17 cellular contexts compared by ENCODE assay signal in genomic region chr17:57864273-57864672, GRCh38.
"Had no signal": no experiment of that assay in that cellular context is flagged by ENCODE, and none has a peak within 500 bp of the region (broad histone marks: within the 10 kb centered on the region; RNA-seq: fewer than 3 reads in every experiment).

No MANE protein-coding gene starts in this region.

- H3K79me2 ChIP-seq: parathyroid adenoma had no signal

- H3K4me3 ChIP-seq: breast epithelium, coronary artery, gastrocnemius medialis, heart right ventricle, skin epidermis had no signal

- H2AFZ ChIP-seq: parathyroid adenoma had no signal

- H3K27ac ChIP-seq: breast epithelium, neutrophil, parathyroid adenoma, skin epidermis had no signal

- ATAC-seq: activated CD8-positive, alpha-beta T cell treated with anti-CD3 and anti-CD28 coated beads for 36 hours; gastrocnemius medialis; heart right ventricle; natural killer cell had no signal

- DNase-seq: activated CD4-positive, alpha-beta T cell treated with anti-CD3 and anti-CD28 coated beads, Interleukin-2, amount 10 ng/mL, durations not matched to agents 24 days and 14 days; activated CD8-positive, alpha-beta T cell treated with anti-CD3 and anti-CD28 coated beads for 36 hours; activated naive CD4-positive, alpha-beta T cell treated with Interleukin-2 at 50 U/mL for 16 hours; activated T-cell treated with anti-CD3 and anti-CD28 coated beads, Interleukin-2, amount 50 U/mL, for 1 hour; anterior cingulate cortex; gastrocnemius medialis; heart right ventricle; natural killer cell; stimulated activated CD4-positive, alpha-beta T cell treated with anti-CD3 and anti-CD28 coated beads, Interleukin-2, amount 100 ng/mL, for 48 hours; T-helper 1 cell; T-helper 9 cell; trophoblast cell had no signal

- H3K9me3 ChIP-seq: breast epithelium, gastrocnemius medialis, heart right ventricle, neutrophil had no signal

- H3K36me3 ChIP-seq: breast epithelium had no signal

- H3K9ac ChIP-seq: parathyroid adenoma had no signal

- H3K27me3 ChIP-seq: breast epithelium, gastrocnemius medialis, heart right ventricle, neutrophil had no signal
